ENCODE assay signal across 11 cellular contexts in genomic region chr5:135163964-135164363, GRCh38.
"Had no signal": no experiment of that assay in that cellular context is flagged by ENCODE, and none has a peak within 500 bp of the region (broad histone marks: within the 10 kb centered on the region; RNA-seq: fewer than 3 reads in every experiment).

No MANE protein-coding gene starts in this region.

- H3K4me2 ChIP-seq: GM23338 had no signal

- H3K36me3 ChIP-seq: HAP-1 had no signal

- ATAC-seq: GM23338, HCT116 had no signal

- H3K27ac Mint-ChIP-seq: GM23338, H9, HFFc6 had no signal

- H2AFZ ChIP-seq: GM23248, GM23338 had no signal

- FAIRE-seq: H1, H54 had no signal

- DNase-seq: GM23248, GOT3, H7, H9, HCEC 1CT, HFFc6 had no signal

- H3K27ac ChIP-seq: GM23248 had no signal

- H3K4me3 ChIP-seq: GM23248, GM23338, HAP-1 had no signal

- H3K4me1 Mint-ChIP-seq: GM23338, H9 had no signal

- H3K4me3 Mint-ChIP-seq: GM23338, H9, HFFc6 had no signal

- H3K4me1 ChIP-seq: HAP-1 had no signal

- H3K9me3 Mint-ChIP-seq: H9 had no signal

- H3K9ac ChIP-seq: GM23248 had no signal
